ENCODE assay signal across 16 cellular contexts in the genomic region with DNA sequence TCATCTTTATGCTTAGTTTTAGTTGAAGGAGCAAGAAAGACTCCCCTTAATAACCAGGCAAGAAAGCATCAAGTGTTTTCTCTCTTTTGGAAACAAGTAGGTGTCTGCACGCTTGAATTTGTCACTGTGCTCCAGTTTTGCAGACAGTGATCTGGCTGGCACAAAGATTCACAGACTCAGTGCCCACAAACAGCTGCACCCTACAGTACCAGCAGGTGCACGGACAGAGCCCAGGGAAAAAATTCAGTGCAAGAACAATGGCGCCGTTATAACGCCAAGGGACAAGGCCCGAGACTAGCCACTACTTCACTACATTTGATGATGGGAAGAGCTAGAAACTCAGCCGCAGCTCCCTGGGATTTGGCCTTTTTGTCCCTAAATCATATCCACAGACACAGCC. TPM values are rescaled to one million over a fixed set of nuclear protein-coding genes. Genes with fewer than 3 reads are reported as not detected.
A peak's percentile ranks its signal among the peaks of the same experiment; 100 is the strongest.
DNase-seq lines count a peak whose midpoint lies in the region; ATAC-seq, FAIRE-seq and TF ChIP-seq lines count a peak whose summit lies in the region.
"Had no signal": no experiment of that assay in that cellular context is flagged by ENCODE, and none has a peak within 500 bp of the region (broad histone marks: within the 10 kb centered on the region; RNA-seq: fewer than 3 reads in every experiment).

No MANE protein-coding gene starts in this region.

- FAIRE-seq in GM12892 (lab: Jason Lieb, UNC) = no peak

- H3K4me1 ChIP-seq in Karpas-422 (ENCODE audit: low read length) (peaks cover 63% of the 10 kb centered on the region), gastrocnemius medialis (peaks cover 57 to 68% of the 10 kb centered on the region in 2 donors)

- H3K9me3 ChIP-seq in Karpas-422 (ENCODE audit: low read length) (no peaks in the 10 kb centered on the region), gastrocnemius medialis (no peaks in the 10 kb centered on the region)
- H3K9me3 ChIP-seq: right atrium auricular region had no signal

- H4K20me1 ChIP-seq in Karpas-422 (ENCODE audit: insufficient read depth, low read depth, low read length) = no peaks in the 10 kb centered on the region

- H3K9me2 ChIP-seq in Karpas-422 (replicated peaks; ENCODE audit: insufficient read depth, low read length) = no peaks in the 10 kb centered on the region

- H3K36me3 ChIP-seq in Karpas-422 (ENCODE audit: insufficient read depth, low read length) (peaks cover 44% of the 10 kb centered on the region), gastrocnemius medialis (no peaks in the 10 kb centered on the region)
- H3K36me3 ChIP-seq: right atrium auricular region had no signal

- H3K9ac ChIP-seq in Karpas-422 (ENCODE audit: low read length) = peak overlapping the region; percentile 5; the same call in 1 of the 2 replicates

- H3K27ac ChIP-seq in Karpas-422 (ENCODE audit: low read length) = peak overlapping the region; percentile 59
- peak overlapping the region; percentile 18 to 31 (median 19) for H3K27ac ChIP-seq in gastrocnemius medialis
- H3K27ac ChIP-seq: C4-2B, right atrium auricular region had no signal

- peak overlapping the region; percentile 38 for H3K4me2 ChIP-seq in Karpas-422 (ENCODE audit: low read depth, low read length, poor library complexity, severe bottlenecking)

- peaks cover 98% of the 10 kb centered on the region for H3K79me2 ChIP-seq in Karpas-422 (ENCODE audit: low read length)

- intact Hi-C loops in gastrocnemius medialis (cut with DNase I; ENCODE audit: low total_unique reads) = no loop called here

- H3K27me3 ChIP-seq in Karpas-422 (ENCODE audit: low read length) (no peaks in the 10 kb centered on the region), gastrocnemius medialis (no peaks in the 10 kb centered on the region)
- H3K27me3 ChIP-seq: right atrium auricular region had no signal

- DNase-seq in Karpas-422 (no peak), amygdala (lab: John Stamatoyannopoulos, UW) (peak in 54 of 56 donors; percentile 4 to 91 (median 66)), hypothalamus (lab: John Stamatoyannopoulos, UW) (peak in 41 of 51 donors; percentile 7 to 86 (median 60)), gastrocnemius medialis (peak; percentile 25 to 48), SW 1271 (lab: John Stamatoyannopoulos, UW) (no peak), GM12892 (ENCODE audit: insufficient read length) (no peak)
- DNase-seq in stimulated activated naive CD8-positive, alpha-beta T cell treated with anti-CD3 and anti-CD28 coated beads, Interleukin-15, Interleukin-2, amounts not matched to agents 100 U/mL and 50 U/mL, for 24 hours = no peak
- DNase-seq: activated CD4-positive, alpha-beta T cell treated with anti-CD3 and anti-CD28 coated beads, Interleukin-2, amount 50 U/mL, for 1 hour; activated T-cell treated with anti-CD3 and anti-CD28 coated beads, Interleukin-2, amount 50 U/mL, for 48 hours; amniotic stem cell; NCI-H1694 treated with DMSO at 0.1 percent for 48 hours; stimulated activated CD4-positive, alpha-beta T cell treated with anti-CD3 and anti-CD28 coated beads, Interleukin-4, amount 100 ng/mL, for 1 hour; T1000 had no signal

- no peak for TF ChIP-seq CTCF in gastrocnemius medialis (IDR thresholded peaks at IDR 0.05 in 4 of 5, conservative IDR thresholded peaks at IDR 0.05 in 1 of 5)

- ATAC-seq in gastrocnemius medialis (peak; percentile 57 to 61), GM19035 (IDR thresholded peaks at IDR 0.05; ENCODE audit: unreplicated experiment) (no peak)
- ATAC-seq in stimulated activated naive CD8-positive, alpha-beta T cell treated with anti-CD3 and anti-CD28 coated beads, Interleukin-15, Interleukin-2, amounts not matched to agents 100 U/mL and 50 U/mL, for 24 hours = no peak

- in situ Hi-C loops in gastrocnemius medialis (cut with MboI; ENCODE audit: low sequenced_read_pairs in 4 of 4) = no loop called here

- H2AFZ ChIP-seq in Karpas-422 (ENCODE audit: low read length) = no peak overlapping the region

- H3K4me3 ChIP-seq in Karpas-422 (ENCODE audit: low read length) (peak overlapping the region; percentile 15; the same call in 1 of the 2 replicates), gastrocnemius medialis (no peak overlapping the region)
- H3K4me3 ChIP-seq: right atrium auricular region had no signal

- no peak for TF ChIP-seq POLR2A in gastrocnemius medialis (IDR thresholded peaks at IDR 0.05)
- TF ChIP-seq POLR2A in GM12892 (IDR thresholded peaks at IDR 0.05; ENCODE audit: low read depth, low read length) = no peak

RNA-seq across cellular contexts. Expression of a gene that starts 56.0 kb away (rescaled TPM):
- total RNA-seq in Karpas-422 (2014; rRNA removed; shearing (Covaris generic); ENCODE audit: low replicate concordance) = 44.6 and 70.4 TPM in 2 replicates
- total RNA-seq in gastrocnemius medialis = 10 to 100 TPM in 2 of 4 donors, 1 to 10 TPM in 2; 7.2 to 16.1 (median 10.9) TPM
- 17.9 TPM for polyA plus RNA-seq in GM12892 (2012; ENCODE audit: missing spikeins)

Comparison
In these comparisons a context has a peak if more than half of its experiments do, and no peak if none do; other contexts are left out.
1. DNase-seq: peak in amygdala (54 of 56), hypothalamus (41 of 51) and gastrocnemius medialis (2 of 2); none in Karpas-422 (single experiment), SW 1271 (0 of 2), stimulated activated naive CD8-positive, alpha-beta T cell treated with anti-CD3 and anti-CD28 coated beads, Interleukin-15, Interleukin-2, amounts not matched to agents 100 U/mL and 50 U/mL, for 24 hours (single experiment) and GM12892 (single experiment).
2. ATAC-seq: peak in gastrocnemius medialis (2 of 2); none in stimulated activated naive CD8-positive, alpha-beta T cell treated with anti-CD3 and anti-CD28 coated beads, Interleukin-15, Interleukin-2, amounts not matched to agents 100 U/mL and 50 U/mL, for 24 hours (single experiment) and GM19035 (single experiment).